8 cellular contexts compared by ENCODE assay signal in genomic region chr3:177448987-177449975, GRCh38.
DNase-seq lines count a peak whose midpoint lies in the region; ATAC-seq and TF ChIP-seq lines count a peak whose summit lies in the region.

No MANE protein-coding gene starts in this region.

- H3K27ac ChIP-seq in Peyer's patch: peak overlapping the region in 3 of 4 donors; percentile 20 to 58 (median 38)

- H3K9me3 Mint-ChIP-seq in stimulated activated naive B cell treated with anti-CD40 and anti-IgM and Interleukin-4, amounts not matched to agents 10 μg/mL and 1 μg/mL and 100 μg/mL, for 72 hours: no peaks in the 10 kb centered on the region

- peaks cover 11 to 23% of the 10 kb centered on the region in 2 donors for H3K4me1 Mint-ChIP-seq in stimulated activated naive B cell treated with anti-CD40 and anti-IgM and Interleukin-4, amounts not matched to agents 10 μg/mL and 1 μg/mL and 100 μg/mL, for 72 hours

- TF ChIP-seq POLR2A in Peyer's patch (IDR thresholded peaks at IDR 0.05): no peak

- no peaks in the 10 kb centered on the region for H3K27me3 Mint-ChIP-seq in stimulated activated naive B cell treated with anti-CD40 and anti-IgM and Interleukin-4, amounts not matched to agents 10 μg/mL and 1 μg/mL and 100 μg/mL, for 72 hours

- no peaks in the 10 kb centered on the region for H3K36me3 ChIP-seq in Peyer's patch

- H3K9me3 ChIP-seq in Peyer's patch: no peaks in the 10 kb centered on the region

- peaks cover 0 to 37% (median 0%) of the 10 kb centered on the region in 4 donors for H3K4me1 ChIP-seq in Peyer's patch

- H3K4me3 Mint-ChIP-seq in stimulated activated naive B cell treated with anti-CD40 and anti-IgM and Interleukin-4, amounts not matched to agents 10 μg/mL and 1 μg/mL and 100 μg/mL, for 72 hours: peak overlapping the region; percentile 11 to 70

- peak overlapping the region; percentile 68 for H3K27ac Mint-ChIP-seq in stimulated activated naive B cell treated with anti-CD40 and anti-IgM and Interleukin-4, amounts not matched to agents 10 μg/mL and 1 μg/mL and 100 μg/mL, for 72 hours

- H3K4me3 ChIP-seq in Peyer's patch: no peak overlapping the region

- no peak for TF ChIP-seq CTCF in Peyer's patch (IDR thresholded peaks at IDR 0.05)

- no peaks in the 10 kb centered on the region for H3K36me3 Mint-ChIP-seq in stimulated activated naive B cell treated with anti-CD40 and anti-IgM and Interleukin-4, amounts not matched to agents 10 μg/mL and 1 μg/mL and 100 μg/mL, for 72 hours

- no peaks in the 10 kb centered on the region for H3K27me3 ChIP-seq in Peyer's patch

- DNase-seq in NK-92 treated with Interleukin-12 subunit alpha and Interleukin-12 subunit beta, amount 100 ng/mL, for 24 hours (lab: John Stamatoyannopoulos, UW): peak; percentile 80
- DNase-seq in NK-92 (lab: John Stamatoyannopoulos, UW; ENCODE audit: unreplicated experiment): no peak
- DNase-seq in Peyer's patch: peak in 2 of 3 donors; percentile 29 to 67
- peak; percentile 19 for DNase-seq in stimulated activated naive B cell treated with anti-CD40 and anti-IgM and Interleukin-4, amounts not matched to agents 10 μg/mL and 1 μg/mL and 100 μg/mL, for 72 hours
- DNase-seq in NCI-H1105 treated with DMSO at 0.1 percent for 48 hours (lab: John Stamatoyannopoulos, UW): no peak
- no peak for DNase-seq in SK-N-DZ (ENCODE audit: low spot score)

- ATAC-seq in HG02970 (IDR thresholded peaks at IDR 0.05; ENCODE audit: low FRiP score, unreplicated experiment) (peak; percentile 80), esophagus mucosa (peak; percentile 84)
- peak; percentile 80 to 88 for ATAC-seq in stimulated activated naive B cell treated with anti-CD40 and anti-IgM and Interleukin-4, amounts not matched to agents 10 μg/mL and 1 μg/mL and 100 μg/mL, for 72 hours (replicated peaks)

Comparison
In these comparisons a context has a peak if more than half of its experiments do, and no peak if none do; other contexts are left out.
1. DNase-seq: peak in NK-92 treated with Interleukin-12 subunit alpha and Interleukin-12 subunit beta, amount 100 ng/mL, for 24 hours (single experiment), Peyer's patch (2 of 3) and stimulated activated naive B cell treated with anti-CD40 and anti-IgM and Interleukin-4, amounts not matched to agents 10 μg/mL and 1 μg/mL and 100 μg/mL, for 72 hours (single experiment); none in NK-92 (single experiment), NCI-H1105 treated with DMSO at 0.1 percent for 48 hours (single experiment) and SK-N-DZ (single experiment).
2. Peak in every context shown above with its lines, with median percentiles within 50 percentile points of each other: ATAC-seq.